28 cellular contexts compared by ENCODE assay signal in genomic region chr20:24487648-24488047, GRCh38. TPM values are rescaled to one million over a fixed set of nuclear protein-coding genes. Genes with fewer than 3 reads are reported as not detected.
"Had no signal": no experiment of that assay in that cellular context is flagged by ENCODE, and none has a peak within 500 bp of the region (broad histone marks: within the 10 kb centered on the region; RNA-seq: fewer than 3 reads in every experiment).

No MANE protein-coding gene starts in this region.

- H3K36me3 ChIP-seq: esophagus squamous epithelium, neural progenitor cell, prostate gland, right atrium auricular region, stomach, thyroid gland, vagina had no signal

- H3K4me3 Mint-ChIP-seq: effector memory CD8-positive, alpha-beta T cell; memory B cell; mesothelial cell of epicardium; naive thymus-derived CD4-positive, alpha-beta T cell; nephron; neural progenitor cell; stimulated activated effector memory CD8-positive, alpha-beta T cell treated with anti-CD3 and anti-CD28 coated beads, Interleukin-12 subunit alpha, Interleukin-12 subunit beta, amount 100 ng/mL, for 72 hours had no signal

- H3K27ac ChIP-seq: esophagus squamous epithelium, neural progenitor cell, parathyroid adenoma, prostate gland, right atrium auricular region, stomach, thyroid gland, vagina had no signal

- ATAC-seq: effector memory CD8-positive, alpha-beta T cell; left lobe of liver; naive thymus-derived CD4-positive, alpha-beta T cell; sciatic nerve; stimulated activated effector memory CD8-positive, alpha-beta T cell treated with anti-CD3 and anti-CD28 coated beads, Interleukin-12 subunit alpha, Interleukin-12 subunit beta, amount 100 ng/mL, for 72 hours had no signal

- DNase-seq: cortex of kidney; effector memory CD8-positive, alpha-beta T cell; erythroblast; esophagus squamous epithelium; hippocampal formation; kidney glomerular epithelial cell; naive thymus-derived CD4-positive, alpha-beta T cell; stimulated activated CD4-positive, alpha-beta T cell treated with anti-CD3 and anti-CD28 coated beads, Interleukin-2, amount 100 ng/mL, for 24 hours; stimulated activated CD4-positive, alpha-beta T cell treated with anti-CD3 and anti-CD28 coated beads, Interleukin-4, amount 100 ng/mL, for 24 hours; stimulated activated naive CD4-positive, alpha-beta T cell treated with Interleukin-2 at 50 U/mL for 16 hours; stomach; thyroid gland; trophoblast cell had no signal

- H3K9me3 ChIP-seq: esophagus squamous epithelium, prostate gland, right atrium auricular region, stomach, thyroid gland, vagina had no signal

- H3K9me3 Mint-ChIP-seq: effector memory CD8-positive, alpha-beta T cell; memory B cell; mesothelial cell of epicardium; naive thymus-derived CD4-positive, alpha-beta T cell; nephron; neural progenitor cell; stimulated activated effector memory CD8-positive, alpha-beta T cell treated with anti-CD3 and anti-CD28 coated beads, Interleukin-12 subunit alpha, Interleukin-12 subunit beta, amount 100 ng/mL, for 72 hours had no signal

- H3K27ac Mint-ChIP-seq: effector memory CD8-positive, alpha-beta T cell; memory B cell; mesothelial cell of epicardium; naive thymus-derived CD4-positive, alpha-beta T cell; nephron; neural progenitor cell; stimulated activated effector memory CD8-positive, alpha-beta T cell treated with anti-CD3 and anti-CD28 coated beads, Interleukin-12 subunit alpha, Interleukin-12 subunit beta, amount 100 ng/mL, for 72 hours had no signal

- H3K4me3 ChIP-seq: esophagus squamous epithelium, lung, neural progenitor cell, prostate gland, right atrium auricular region, smooth muscle cell, stomach, thyroid gland, vagina had no signal

- H3K4me1 ChIP-seq: esophagus squamous epithelium, parathyroid adenoma, prostate gland, stomach, vagina had no signal

- H3K27me3 ChIP-seq: esophagus squamous epithelium, neural progenitor cell, right atrium auricular region, stomach, thyroid gland, vagina had no signal

- H3K4me1 Mint-ChIP-seq: mesothelial cell of epicardium; stimulated activated effector memory CD8-positive, alpha-beta T cell treated with anti-CD3 and anti-CD28 coated beads, Interleukin-12 subunit alpha, Interleukin-12 subunit beta, amount 100 ng/mL, for 72 hours had no signal

- H3K36me3 Mint-ChIP-seq: memory B cell; mesothelial cell of epicardium; naive thymus-derived CD4-positive, alpha-beta T cell; neural progenitor cell; stimulated activated effector memory CD8-positive, alpha-beta T cell treated with anti-CD3 and anti-CD28 coated beads, Interleukin-12 subunit alpha, Interleukin-12 subunit beta, amount 100 ng/mL, for 72 hours had no signal

RNA-seq across cellular contexts. Expression of gene SYNDIG1, which starts 18.2 kb away (rescaled TPM):
- total RNA-seq: dermis microvascular lymphatic vessel endothelial cell; esophagus squamous epithelium; glomerular endothelial cell; left lobe of liver; naive thymus-derived CD4-positive, alpha-beta T cell had no signal
- polyA plus RNA-seq: naive thymus-derived CD4-positive, alpha-beta T cell had no signal
